In the genomic region with DNA sequence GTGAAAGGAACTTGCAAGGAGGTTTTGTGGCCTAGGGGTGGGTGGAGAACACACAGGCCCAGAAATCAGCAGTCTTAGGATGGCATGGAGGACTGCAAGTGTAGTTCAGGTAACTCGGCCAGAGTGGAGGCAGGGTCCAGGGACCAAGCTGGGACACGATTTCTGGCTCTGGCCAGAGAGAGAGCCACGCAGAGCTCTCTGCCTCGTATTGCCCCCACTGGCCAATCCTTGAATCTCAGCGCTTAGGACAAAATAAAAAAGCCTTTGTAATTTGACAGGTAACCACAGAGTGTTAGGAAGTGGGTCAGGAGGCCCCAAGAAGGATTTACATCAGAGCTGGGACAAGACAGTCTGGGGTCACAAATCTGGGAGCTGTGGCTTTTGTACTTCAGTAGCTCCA, we compare ENCODE assay signal across 9 cellular contexts. TPM values are rescaled to one million over a fixed set of nuclear protein-coding genes. Genes with fewer than 3 reads are reported as not detected.
DNase-seq lines count a peak whose midpoint lies in the region; ATAC-seq, FAIRE-seq and TF ChIP-seq lines count a peak whose summit lies in the region.
"Had no signal": no experiment of that assay in that cellular context is flagged by ENCODE, and none has a peak within 500 bp of the region (broad histone marks: within the 10 kb centered on the region; RNA-seq: fewer than 3 reads in every experiment).

No MANE protein-coding gene starts in this region.

- no peak overlapping the region for H3K27ac Mint-ChIP-seq in activated CD8-positive, alpha-beta T cell treated with anti-CD3 and anti-CD28 coated beads for 36 hours

- ATAC-seq in activated CD8-positive, alpha-beta T cell treated with anti-CD3 and anti-CD28 coated beads for 36 hours: peak; percentile 42
- ATAC-seq in GM21786 (IDR thresholded peaks at IDR 0.05; ENCODE audit: unreplicated experiment) (no peak), HG03342 (IDR thresholded peaks at IDR 0.05; ENCODE audit: unreplicated experiment) (no peak)

- peaks cover 4% of the 10 kb centered on the region for H3K36me3 Mint-ChIP-seq in activated CD8-positive, alpha-beta T cell treated with anti-CD3 and anti-CD28 coated beads for 36 hours (ENCODE audit: low read depth)

- TF ChIP-seq CTCF in AG04450 (IDR thresholded peaks at IDR 0.05; ENCODE audit: low read depth, low read length) (peak; percentile 37), GM12875 (IDR thresholded peaks at IDR 0.05; ENCODE audit: borderline replicate concordance, insufficient read depth, low read depth, low read length) (peak; percentile 27; the same call in 1 of the 2 replicates)
- no peak for TF ChIP-seq CTCF in activated CD8-positive, alpha-beta T cell treated with anti-CD3 and anti-CD28 coated beads for 36 hours (IDR thresholded peaks at IDR 0.05)

- intact Hi-C loops in activated CD8-positive, alpha-beta T cell treated with anti-CD3 and anti-CD28 coated beads for 36 hours (cut with micrococcal nuclease): no loop called here

- no peak for FAIRE-seq in frontal cortex (lab: Jason Lieb, UNC)

- no peaks in the 10 kb centered on the region for H3K27me3 ChIP-seq in AG04450 (ENCODE audit: control insufficient read depth, insufficient read depth, low read length)

- CTCF ChIA-PET in AG04450 (lab: Charles Lee): interaction anchor here (1.9 to 2.3 kb wide), 2 partner anchors 8 to 9 kb away, joined by 5 to 7 read pairs; no protein-coding TSS in a partner anchor
- CTCF ChIA-PET in activated CD8-positive, alpha-beta T cell treated with anti-CD3 and anti-CD28 coated beads for 36 hours (lab: Charles Lee): interaction anchor here (0.7 to 3.4 kb wide), 6 partner anchors 8 to 238 kb away, joined by 3 to 29 read pairs (median 4); no protein-coding TSS in a partner anchor

- POLR2A ChIA-PET in AG04450 (lab: Yijun Ruan, JAX): interaction anchor here (0.7 kb wide), 1 partner anchor 9 kb away, joined by 3 read pairs; no protein-coding TSS in a partner anchor
- POLR2A ChIA-PET in activated CD8-positive, alpha-beta T cell treated with anti-CD3 and anti-CD28 coated beads for 36 hours (lab: Charles Lee): interaction anchor here (1.1 to 1.3 kb wide), 2 partner anchors 11 to 14 kb away, joined by 3 to 4 read pairs; partner anchors contain the start of gene MAP3K1

- H3K9me3 Mint-ChIP-seq in activated CD8-positive, alpha-beta T cell treated with anti-CD3 and anti-CD28 coated beads for 36 hours: no peaks in the 10 kb centered on the region
- H3K9me3 Mint-ChIP-seq: brain had no signal

- peaks cover 82% of the 10 kb centered on the region for H3K4me1 Mint-ChIP-seq in activated CD8-positive, alpha-beta T cell treated with anti-CD3 and anti-CD28 coated beads for 36 hours (ENCODE audit: low read depth)

- H3K27me3 Mint-ChIP-seq in activated CD8-positive, alpha-beta T cell treated with anti-CD3 and anti-CD28 coated beads for 36 hours: no peaks in the 10 kb centered on the region

- no peak for DNase-seq in AG04450 (ENCODE audit: low read depth, low spot score)
- DNase-seq in activated CD8-positive, alpha-beta T cell treated with anti-CD3 and anti-CD28 coated beads for 36 hours: peak; percentile 15
- peak; percentile 49 for DNase-seq in iPS-NIHi7 (ENCODE audit: extremely low spot score)
- DNase-seq in NCI-H2171 (lab: John Stamatoyannopoulos, UW): no peak
- DNase-seq in frontal cortex (ENCODE audit: low spot score in 2 of 2): no peak

- no peaks in the 10 kb centered on the region for H3K9me3 ChIP-seq in AG04450 (ENCODE audit: control insufficient read depth, insufficient read depth, low read length)

- no peak overlapping the region for H3K27ac ChIP-seq in AG04450 (ENCODE audit: low read depth, low read length)

- H3K4me3 ChIP-seq in AG04450 (ENCODE audit: low read depth, low read length): no peak overlapping the region
- no peak overlapping the region for H3K4me3 ChIP-seq in GM12875 (ENCODE audit: low read depth, low read length)

- H3K4me3 Mint-ChIP-seq in activated CD8-positive, alpha-beta T cell treated with anti-CD3 and anti-CD28 coated beads for 36 hours: no peak overlapping the region
- H3K4me3 Mint-ChIP-seq: brain had no signal

RNA-seq across cellular contexts. Expression of gene MAP3K1, which starts 11.7 kb away (rescaled TPM):
- 5.4 and 7.7 TPM in 2 replicates for polyA plus RNA-seq in AG04450 (2011; rRNA removed)
- 10.9 and 18.9 TPM in 2 replicates for polyA minus RNA-seq in AG04450 (2011; rRNA and poly(A)+ RNA removed)
- total RNA-seq in activated CD8-positive, alpha-beta T cell treated with anti-CD3 and anti-CD28 coated beads for 36 hours: 10 to 100 TPM; 16.9 to 17.0 TPM
- total RNA-seq in frontal cortex: 22.8 TPM

Comparison
In these comparisons a context has a peak if more than half of its experiments do, and no peak if none do; other contexts are left out.
1. DNase-seq: peak in activated CD8-positive, alpha-beta T cell treated with anti-CD3 and anti-CD28 coated beads for 36 hours (single experiment) and iPS-NIHi7 (single experiment); none in AG04450 (single experiment), NCI-H2171 (single experiment) and frontal cortex (0 of 2).